ENCODE assay signal across 16 cellular contexts in genomic region chr13:84737671-84738070, GRCh38.
"Had no signal": no experiment of that assay in that cellular context is flagged by ENCODE, and none has a peak within 500 bp of the region (broad histone marks: within the 10 kb centered on the region; RNA-seq: fewer than 3 reads in every experiment).

No MANE protein-coding gene starts in this region.

- H3K4me1 Mint-ChIP-seq: naive thymus-derived CD4-positive, alpha-beta T cell had no signal

- H3K4me3 Mint-ChIP-seq: dendritic cell treated with granulocyte-macrophage colony-stimulating factor and Interleukin-4, amounts not matched to agents 40 ng/mL and 50 ng/mL, for 4 days; effector memory CD8-positive, alpha-beta T cell; naive thymus-derived CD4-positive, alpha-beta T cell had no signal

- ATAC-seq: effector memory CD8-positive, alpha-beta T cell; foreskin keratinocyte; gastroesophageal sphincter; heart left ventricle; left cardiac atrium; left lung; left ventricle myocardium superior; lower lobe of right lung; naive thymus-derived CD4-positive, alpha-beta T cell had no signal

- H3K36me3 Mint-ChIP-seq: naive thymus-derived CD4-positive, alpha-beta T cell had no signal

- DNase-seq: colonic mucosa; cortex of kidney; effector CD8-positive, alpha-beta T cell; effector memory CD8-positive, alpha-beta T cell; foreskin keratinocyte; heart left ventricle; hippocampal formation; left cardiac atrium; left lung; left ventricle myocardium superior; lower lobe of right lung; mesenchymal stem cell; midbrain; naive thymus-derived CD4-positive, alpha-beta T cell had no signal

- H3K27ac Mint-ChIP-seq: dendritic cell treated with granulocyte-macrophage colony-stimulating factor and Interleukin-4, amounts not matched to agents 40 ng/mL and 50 ng/mL, for 4 days; effector memory CD8-positive, alpha-beta T cell; naive thymus-derived CD4-positive, alpha-beta T cell had no signal

- H3K27me3 Mint-ChIP-seq: dendritic cell treated with granulocyte-macrophage colony-stimulating factor and Interleukin-4, amounts not matched to agents 40 ng/mL and 50 ng/mL, for 4 days; effector memory CD8-positive, alpha-beta T cell; naive thymus-derived CD4-positive, alpha-beta T cell had no signal
